20 cellular contexts compared by ENCODE assay signal in genomic region chr7:14747701-14748100, GRCh38.
A peak's percentile ranks its signal among the peaks of the same experiment; 100 is the strongest.
DNase-seq lines count a peak whose midpoint lies in the region; ATAC-seq and TF ChIP-seq lines count a peak whose summit lies in the region.
"Had no signal": no experiment of that assay in that cellular context is flagged by ENCODE, and none has a peak within 500 bp of the region (broad histone marks: within the 10 kb centered on the region; RNA-seq: fewer than 3 reads in every experiment).

No MANE protein-coding gene starts in this region.

- no peak for TF ChIP-seq CTCF in esophagus squamous epithelium (IDR thresholded peaks at IDR 0.05)

- no peaks in the 10 kb centered on the region for H3K36me3 ChIP-seq in esophagus squamous epithelium
- H3K36me3 ChIP-seq: right lobe of liver had no signal

- H3K27ac ChIP-seq in esophagus squamous epithelium, result no peak overlapping the region
- H3K27ac ChIP-seq: right lobe of liver had no signal

- ATAC-seq in SK-N-SH treated with all-trans-retinoic acid at 6 μM for 48 hours, result peak; percentile 54
- ATAC-seq in Right ventricle myocardium inferior, result no peak
- no peak for ATAC-seq in GM21528 (IDR thresholded peaks at IDR 0.05; ENCODE audit: low FRiP score, unreplicated experiment)
- ATAC-seq: activated CD8-positive, alpha-beta T cell treated with anti-CD3 and anti-CD28 coated beads, Interleukin-2, amount 10 ng/mL, durations not matched to agents 7 days and 5 days; WTC11 had no signal

- no peaks in the 10 kb centered on the region for H3K4me1 ChIP-seq in esophagus squamous epithelium
- H3K4me1 ChIP-seq: right lobe of liver had no signal

- intact Hi-C loops in Right ventricle myocardium inferior (cut with DNase I) (no loop called here), esophagus squamous epithelium (cut with DNase I) (no loop called here)

- no peak overlapping the region for H3K4me3 ChIP-seq in esophagus squamous epithelium
- H3K4me3 ChIP-seq: right lobe of liver had no signal

- no peaks in the 10 kb centered on the region for H3K27me3 ChIP-seq in esophagus squamous epithelium
- H3K27me3 ChIP-seq: right lobe of liver had no signal

- 54 to 63% methylated on average over 4 of the region's 4 CpGs for WGBS in esophagus squamous epithelium, 2 donors

- peaks cover 0 to 5% (median 0%) of the 10 kb centered on the region in 3 donors for H3K9me3 ChIP-seq in esophagus squamous epithelium
- H3K9me3 ChIP-seq: right lobe of liver had no signal

- DNase-seq in COLO829 (ENCODE audit: low spot score) (peak; percentile 48), NCI-H1694 (lab: John Stamatoyannopoulos, UW) (peak; percentile 82), iris pigment epithelial cell (ENCODE audit: low read depth) (peak; percentile 5), Right ventricle myocardium inferior (ENCODE audit: missing footprints) (no peak), esophagus squamous epithelium (lab: John Stamatoyannopoulos, UW) (no peak), NK-92 (lab: John Stamatoyannopoulos, UW; ENCODE audit: unreplicated experiment) (no peak)
- DNase-seq: activated CD8-positive, alpha-beta T cell treated with anti-CD3 and anti-CD28 coated beads, Interleukin-2, amount 10 ng/mL, durations not matched to agents 7 days and 5 days; activated naive CD8-positive, alpha-beta T cell treated with anti-CD3 and anti-CD28 coated beads, Interleukin-2, amount 10 ng/mL, durations not matched to agents 7 days and 5 days; activated T-cell treated with anti-CD3 and anti-CD28 coated beads, Interleukin-2, amount 50 U/mL, for 48 hours; effector memory CD4-positive, alpha-beta T cell; hippocampal formation; MM.1S; NCI-H2081 treated with DMSO at 0.1 percent for 48 hours; right lobe of liver; SHP77 treated with DMSO at 0.1 percent for 48 hours; stimulated activated CD4-positive, alpha-beta T cell treated with anti-CD3 and anti-CD28 coated beads, Interleukin-2, amount 100 ng/mL, for 24 hours; T-helper 2 cell had no signal

- no peak for TF ChIP-seq POLR2A in esophagus squamous epithelium (IDR thresholded peaks at IDR 0.05)

TF ChIP-seq in SK-N-SH treated with all-trans-retinoic acid at 6 μM for 48 hours, 23 proteins besides CTCF, POLR2A, EP300 and RAD21:
- TF ChIP-seq, protein P1, sequence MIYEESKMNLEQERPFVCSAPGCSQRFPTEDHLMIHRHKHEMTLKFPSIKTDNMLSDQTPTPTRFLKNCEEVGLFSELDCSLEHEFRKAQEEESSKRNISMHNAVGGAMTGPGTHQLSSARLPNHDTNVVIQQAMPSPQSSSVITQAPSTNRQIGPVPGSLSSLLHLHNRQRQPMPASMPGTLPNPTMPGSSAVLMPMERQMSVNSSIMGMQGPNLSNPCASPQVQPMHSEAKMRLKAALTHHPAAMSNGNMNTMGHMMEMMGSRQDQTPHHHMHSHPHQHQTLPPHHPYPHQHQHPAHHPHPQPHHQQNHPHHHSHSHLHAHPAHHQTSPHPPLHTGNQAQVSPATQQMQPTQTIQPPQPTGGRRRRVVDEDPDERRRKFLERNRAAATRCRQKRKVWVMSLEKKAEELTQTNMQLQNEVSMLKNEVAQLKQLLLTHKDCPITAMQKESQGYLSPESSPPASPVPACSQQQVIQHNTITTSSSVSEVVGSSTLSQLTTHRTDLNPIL (CRISPR knock-in tag; IDR thresholded peaks at IDR 0.05; ENCODE audit: low read depth), result no peak

Comparison
In these comparisons a context has a peak if more than half of its experiments do, and no peak if none do; other contexts are left out.
1. DNase-seq: peak in COLO829 (single experiment), NCI-H1694 (single experiment) and iris pigment epithelial cell (single experiment); none in Right ventricle myocardium inferior (single experiment), esophagus squamous epithelium (single experiment) and NK-92 (single experiment).